14 cellular contexts compared by ENCODE assay signal in the genomic region with DNA sequence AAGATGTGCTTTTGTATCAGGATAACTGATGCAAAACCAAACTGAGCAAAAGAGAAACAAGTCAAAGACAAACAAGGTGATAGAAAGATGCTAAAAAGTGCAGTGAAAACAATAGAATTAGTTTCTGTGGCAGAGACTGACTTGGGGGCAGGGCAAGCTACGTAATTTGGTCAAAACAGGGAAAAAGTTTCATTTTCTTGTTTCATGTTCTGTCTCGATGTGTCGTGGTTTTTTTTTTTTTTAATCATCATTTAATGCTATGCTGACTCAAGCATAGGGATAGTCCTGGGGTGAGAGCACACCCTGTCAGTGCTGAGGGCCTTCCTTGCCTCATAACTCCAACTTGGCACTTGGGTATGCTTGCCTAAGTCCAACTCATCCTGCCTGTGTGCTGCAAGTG.
DNase-seq lines count a peak whose midpoint lies in the region; ATAC-seq and TF ChIP-seq lines count a peak whose summit lies in the region.
"Had no signal": no experiment of that assay in that cellular context is flagged by ENCODE, and none has a peak within 500 bp of the region (broad histone marks: within the 10 kb centered on the region; RNA-seq: fewer than 3 reads in every experiment).

No MANE protein-coding gene starts in this region.

- intact Hi-C loops in lower leg skin (cut with DNase I; ENCODE audit: low total_unique reads): no loop called here
- intact Hi-C loops in mucosa of descending colon (cut with DNase I, micrococcal nuclease): no loop called here

- no peak for TF ChIP-seq CTCF in mesothelial cell of epicardium (IDR thresholded peaks at IDR 0.05; ENCODE audit: unreplicated experiment)
- TF ChIP-seq CTCF in lower leg skin (IDR thresholded peaks at IDR 0.05): no peak
- no peak for TF ChIP-seq CTCF in mucosa of descending colon (IDR thresholded peaks at IDR 0.05)

- no peaks in the 10 kb centered on the region for H3K4me1 Mint-ChIP-seq in mesothelial cell of epicardium
- H3K4me1 Mint-ChIP-seq: GM23338 had no signal

- H3K4me1 ChIP-seq in mucosa of descending colon (ENCODE audit: low read depth): no peaks in the 10 kb centered on the region
- H3K4me1 ChIP-seq: spleen, stomach had no signal

- H3K9me3 ChIP-seq in mucosa of descending colon: no peaks in the 10 kb centered on the region
- H3K9me3 ChIP-seq: spleen, stomach had no signal

- no peak overlapping the region for H3K4me3 ChIP-seq in lower leg skin (ENCODE audit: low read depth, poor library complexity, severe bottlenecking)
- no peak overlapping the region for H3K4me3 ChIP-seq in mucosa of descending colon
- H3K4me3 ChIP-seq: GM23338, spleen, stomach had no signal

- H3K9me3 Mint-ChIP-seq in mesothelial cell of epicardium: no peaks in the 10 kb centered on the region
- H3K9me3 Mint-ChIP-seq: endodermal cell; GM23338; natural killer cell treated with Interleukin-12 subunit alpha and Interleukin-12 subunit beta and Interleukin-15 and Interleukin-18, amount 100 ng/mL, for 72 hours had no signal

- no peak for TF ChIP-seq POLR2A in lower leg skin (IDR thresholded peaks at IDR 0.05)

- DNase-seq in RPMI8226: peak; percentile 69
- no peak for DNase-seq in mesothelial cell of epicardium (ENCODE audit: low spot score in 2 of 2, unreplicated experiment in 2 of 2)
- DNase-seq in lower leg skin (ENCODE audit: low spot score in 2 of 2): no peak
- DNase-seq in mucosa of descending colon: no peak
- DNase-seq in stimulated activated naive CD4-positive, alpha-beta T cell treated with Interleukin-2 at 50 U/mL for 16 hours (lab: John Stamatoyannopoulos, UW): no peak
- DNase-seq: anterior cingulate cortex, endodermal cell, spleen, stomach had no signal

- ATAC-seq in GM18520 (IDR thresholded peaks at IDR 0.05; ENCODE audit: unreplicated experiment) (peak; percentile 70), GM21381 (IDR thresholded peaks at IDR 0.05; ENCODE audit: unreplicated experiment) (peak; percentile 73), HG03045 (IDR thresholded peaks at IDR 0.05; ENCODE audit: unreplicated experiment) (peak; percentile 83), mucosa of descending colon (no peak)
- ATAC-seq: GM23338 had no signal

- 92 to 97% methylated on average over 3 of the region's 3 CpGs for WGBS in lower leg skin, 2 donors

- no peaks in the 10 kb centered on the region for H3K36me3 Mint-ChIP-seq in mesothelial cell of epicardium
- H3K36me3 Mint-ChIP-seq: natural killer cell treated with Interleukin-12 subunit alpha and Interleukin-12 subunit beta and Interleukin-15 and Interleukin-18, amount 100 ng/mL, for 72 hours had no signal

- no peak overlapping the region for H3K4me3 Mint-ChIP-seq in mesothelial cell of epicardium
- H3K4me3 Mint-ChIP-seq: endodermal cell; GM23338; natural killer cell treated with Interleukin-12 subunit alpha and Interleukin-12 subunit beta and Interleukin-15 and Interleukin-18, amount 100 ng/mL, for 72 hours had no signal

- no peaks in the 10 kb centered on the region for H3K27me3 Mint-ChIP-seq in mesothelial cell of epicardium (ENCODE audit: low read depth)

- H3K27ac Mint-ChIP-seq in mesothelial cell of epicardium: no peak overlapping the region
- H3K27ac Mint-ChIP-seq: endodermal cell; GM23338; natural killer cell treated with Interleukin-12 subunit alpha and Interleukin-12 subunit beta and Interleukin-15 and Interleukin-18, amount 100 ng/mL, for 72 hours had no signal

- H3K36me3 ChIP-seq in mucosa of descending colon (ENCODE audit: low read depth): no peaks in the 10 kb centered on the region
- H3K36me3 ChIP-seq: spleen, stomach had no signal
